In genomic region chr1:164704954-164705353, GRCh38 we compare ENCODE assay signal across 16 cellular contexts.
A peak's percentile ranks its signal among the peaks of the same experiment; 100 is the strongest.
DNase-seq lines count a peak whose midpoint lies in the region; ATAC-seq and TF ChIP-seq lines count a peak whose summit lies in the region.
"Had no signal": no experiment of that assay in that cellular context is flagged by ENCODE, and none has a peak within 500 bp of the region (broad histone marks: within the 10 kb centered on the region; RNA-seq: fewer than 3 reads in every experiment).

No MANE protein-coding gene starts in this region.

- peak; percentile 65 for DNase-seq in D341Med (ENCODE audit: low spot score)
- DNase-seq in amniotic epithelial cell (ENCODE audit: low read depth) = peak; percentile 32
- no peak for DNase-seq in T1000 (lab: John Stamatoyannopoulos, UW)
- no peak for DNase-seq in activated CD4-positive, alpha-beta T cell treated with anti-CD3 and anti-CD28 coated beads, Interleukin-2, amount 50 U/mL, for 4 hours
- DNase-seq: activated CD4-positive, alpha-beta T cell treated with anti-CD3 and anti-CD28 coated beads, Interleukin-2, amount 10 ng/mL, durations not matched to agents 24 days and 14 days; activated effector memory CD4-positive, alpha-beta T cell treated with anti-CD3 and anti-CD28 coated beads, Interleukin-2, amount 50 U/mL, for 16 hours; CD8-positive, alpha-beta T cell; esophagus squamous epithelium; GOT3; NCI-H510A treated with DMSO at 0.1 percent for 48 hours had no signal

- no peaks in the 10 kb centered on the region for H3K4me1 ChIP-seq in Loucy (ENCODE audit: insufficient read depth, low read length, poor library complexity, severe bottlenecking)

- H3K4me2 ChIP-seq in Loucy (ENCODE audit: low read depth, low read length, poor library complexity, severe bottlenecking) = no peak overlapping the region

- no peaks in the 10 kb centered on the region for H3K9me3 ChIP-seq in Loucy (ENCODE audit: insufficient read depth, low read depth, low read length)
- H3K9me3 ChIP-seq: esophagus squamous epithelium, SJSA1 had no signal

- H3K27ac Mint-ChIP-seq in nephron = no peak overlapping the region
- H3K27ac Mint-ChIP-seq: activated CD4-positive, alpha-beta T cell treated with anti-CD3 and anti-CD28 coated beads, Interleukin-2, amount 10 ng/mL, durations not matched to agents 24 days and 14 days; CD8-positive, alpha-beta T cell; stimulated activated memory B cell treated with anti-CD40 and anti-IgM and Interleukin-4, amounts not matched to agents 10 μg/mL and 1 μg/mL and 100 μg/mL, for 72 hours had no signal

- H3K4me1 Mint-ChIP-seq in nephron = peaks cover 80% of the 10 kb centered on the region
- H3K4me1 Mint-ChIP-seq: activated CD4-positive, alpha-beta T cell treated with anti-CD3 and anti-CD28 coated beads, Interleukin-2, amount 10 ng/mL, durations not matched to agents 24 days and 14 days; stimulated activated memory B cell treated with anti-CD40 and anti-IgM and Interleukin-4, amounts not matched to agents 10 μg/mL and 1 μg/mL and 100 μg/mL, for 72 hours had no signal

- no peak overlapping the region for H3K9ac ChIP-seq in Loucy (ENCODE audit: low read depth, low read length, poor library complexity, severe bottlenecking)

- H3K27me3 ChIP-seq in Loucy (ENCODE audit: insufficient read depth, low read length, poor library complexity, severe bottlenecking) = no peaks in the 10 kb centered on the region
- H3K27me3 ChIP-seq: esophagus squamous epithelium, SJSA1 had no signal

- H3K9me2 ChIP-seq in Loucy (replicated peaks; ENCODE audit: low read depth, low read length) = no peaks in the 10 kb centered on the region

- no peaks in the 10 kb centered on the region for H3K9me3 Mint-ChIP-seq in nephron
- H3K9me3 Mint-ChIP-seq: activated CD4-positive, alpha-beta T cell treated with anti-CD3 and anti-CD28 coated beads, Interleukin-2, amount 10 ng/mL, durations not matched to agents 24 days and 14 days; CD8-positive, alpha-beta T cell; stimulated activated memory B cell treated with anti-CD40 and anti-IgM and Interleukin-4, amounts not matched to agents 10 μg/mL and 1 μg/mL and 100 μg/mL, for 72 hours had no signal

- H3K36me3 ChIP-seq in Loucy (ENCODE audit: insufficient read depth, low read length) = no peaks in the 10 kb centered on the region
- H3K36me3 ChIP-seq: esophagus squamous epithelium, SJSA1 had no signal

- H4K20me1 ChIP-seq in Loucy (ENCODE audit: insufficient read depth, low read length, poor library complexity, severe bottlenecking) = no peaks in the 10 kb centered on the region

- H3K4me3 Mint-ChIP-seq in nephron = no peak overlapping the region
- H3K4me3 Mint-ChIP-seq: activated CD4-positive, alpha-beta T cell treated with anti-CD3 and anti-CD28 coated beads, Interleukin-2, amount 10 ng/mL, durations not matched to agents 24 days and 14 days; CD8-positive, alpha-beta T cell; stimulated activated memory B cell treated with anti-CD40 and anti-IgM and Interleukin-4, amounts not matched to agents 10 μg/mL and 1 μg/mL and 100 μg/mL, for 72 hours had no signal

- no peak overlapping the region for H3K4me3 ChIP-seq in Loucy (ENCODE audit: low read length, poor library complexity, severe bottlenecking)
- H3K4me3 ChIP-seq: esophagus squamous epithelium, SJSA1 had no signal

- no peaks in the 10 kb centered on the region for H3K27me3 Mint-ChIP-seq in nephron (ENCODE audit: low read depth)
- H3K27me3 Mint-ChIP-seq: activated CD4-positive, alpha-beta T cell treated with anti-CD3 and anti-CD28 coated beads, Interleukin-2, amount 10 ng/mL, durations not matched to agents 24 days and 14 days had no signal

- no peaks in the 10 kb centered on the region for H3K79me2 ChIP-seq in Loucy (ENCODE audit: insufficient read depth, low read length)

- ATAC-seq in HG03469 (IDR thresholded peaks at IDR 0.05; ENCODE audit: unreplicated experiment) = no peak
- ATAC-seq in GM19023 (IDR thresholded peaks at IDR 0.05; ENCODE audit: unreplicated experiment) = no peak
- ATAC-seq: CD8-positive, alpha-beta T cell; stimulated activated memory B cell treated with anti-CD40 and anti-IgM and Interleukin-4, amounts not matched to agents 10 μg/mL and 1 μg/mL and 100 μg/mL, for 72 hours had no signal

- peaks cover 10% of the 10 kb centered on the region for H3K36me3 Mint-ChIP-seq in nephron (ENCODE audit: low read depth)
- H3K36me3 Mint-ChIP-seq: CD8-positive, alpha-beta T cell; stimulated activated memory B cell treated with anti-CD40 and anti-IgM and Interleukin-4, amounts not matched to agents 10 μg/mL and 1 μg/mL and 100 μg/mL, for 72 hours had no signal

- no peak overlapping the region for H2AFZ ChIP-seq in Loucy (ENCODE audit: low read length)

- no peaks in the 10 kb centered on the region for H3F3A ChIP-seq in Loucy (ENCODE audit: low read depth)

- peak; percentile 28 for TF ChIP-seq CTCF in Loucy (conservative IDR thresholded peaks at IDR 0.05; ENCODE audit: low read length)
- TF ChIP-seq CTCF in nephron (IDR thresholded peaks at IDR 0.05; ENCODE audit: unreplicated experiment in 3 of 3) = peak in 2 of 3 experiments; percentile 11 to 40

Comparison
In these comparisons a context has a peak if more than half of its experiments do, and no peak if none do; other contexts are left out.
1. DNase-seq: peak in D341Med (single experiment) and amniotic epithelial cell (single experiment); none in T1000 (single experiment) and activated CD4-positive, alpha-beta T cell treated with anti-CD3 and anti-CD28 coated beads, Interleukin-2, amount 50 U/mL, for 4 hours (0 of 2).